ENCODE assay signal across 8 cellular contexts in the genomic region with DNA sequence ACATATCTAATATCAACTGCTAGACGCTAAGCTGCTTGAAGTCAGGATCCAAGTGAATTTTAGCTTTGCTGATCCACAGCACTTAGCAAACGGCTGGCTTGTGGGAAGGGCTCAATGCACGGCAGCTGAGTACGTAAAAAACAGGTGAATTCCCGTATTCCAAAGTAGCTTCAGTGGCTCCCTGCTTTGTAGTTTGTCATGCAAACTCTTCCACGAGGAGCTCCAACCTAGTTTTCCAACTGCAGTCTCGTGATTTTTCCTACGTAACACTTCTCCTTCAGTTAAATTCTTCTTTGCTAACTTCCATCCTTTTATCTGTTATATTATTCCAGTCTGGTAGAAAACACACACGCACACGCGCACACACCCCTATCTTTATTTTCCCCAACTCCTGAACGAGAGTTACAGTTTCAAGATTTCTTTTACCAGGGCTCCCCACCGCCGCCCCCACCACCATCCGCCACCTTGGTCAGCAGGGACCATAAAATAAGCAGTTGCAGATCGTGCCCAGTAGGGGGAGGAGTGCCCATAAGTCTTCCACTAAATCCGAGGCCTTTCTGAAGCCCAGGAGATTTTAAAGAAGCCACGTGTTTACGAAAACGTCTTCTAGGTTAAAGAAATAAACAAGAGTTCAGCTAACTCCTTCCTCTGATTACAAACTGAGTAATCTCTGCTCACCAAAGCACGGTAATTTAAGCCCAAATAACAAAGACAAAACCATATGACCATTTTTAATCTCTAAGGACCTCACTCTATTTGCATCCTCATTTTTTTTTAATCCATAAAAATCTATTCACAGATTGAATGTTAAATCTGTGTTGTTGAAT. TPM values are rescaled to one million over a fixed set of nuclear protein-coding genes. Genes with fewer than 3 reads are reported as not detected.
DNase-seq lines count a peak whose midpoint lies in the region; ATAC-seq, FAIRE-seq and TF ChIP-seq lines count a peak whose summit lies in the region.

No MANE protein-coding gene starts in this region.

- no peaks in the 10 kb centered on the region for H4K20me1 ChIP-seq in HepG2 (ENCODE audit: insufficient read depth, low read length)

- no peaks in the 10 kb centered on the region for H3K9me3 ChIP-seq in HepG2 (ENCODE audit: low read length)

- H3K4me1 ChIP-seq in HepG2 (ENCODE audit: insufficient read depth, low read length), result peaks cover 15% of the 10 kb centered on the region

- ATAC-seq in HepG2, result peak; percentile 85

- DNase-seq in stimulated activated CD4-positive, alpha-beta T cell treated with anti-CD3 and anti-CD28 coated beads, Interleukin-15, amount 100 ng/mL, for 24 hours, result peak; percentile 15
- no peak for DNase-seq in stimulated activated CD4-positive, alpha-beta T cell treated with anti-CD3 and anti-CD28 coated beads, Interleukin-12 subunit alpha, Interleukin-12 subunit beta, amount 100 ng/mL, for 4 hours
- DNase-seq in H4 (ENCODE audit: low spot score), result peak; percentile 91
- peak; percentile 73 for DNase-seq in KBM-7
- peak; percentile 90 to 92 for DNase-seq in SHP77 (lab: John Stamatoyannopoulos, UW)
- peak; percentile 90 for DNase-seq in dermis blood vessel endothelial cell
- DNase-seq in HepG2 (ENCODE audit: low spot score), result peak; percentile 54
- peak; percentile 75 for DNase-seq in stromal cell of bone marrow (ENCODE audit: low read depth)

- peak; percentile 75 for TF ChIP-seq CTCF in HepG2 (CRISPR knock-in tag; IDR thresholded peaks at IDR 0.05)

- no peaks in the 10 kb centered on the region for H3K79me2 ChIP-seq in HepG2 (ENCODE audit: insufficient read depth, low read length)

- intact Hi-C loops in HepG2 (cut with micrococcal nuclease; ENCODE audit: unreplicated experiment), result loop anchor here (1.0 to 10.0 kb wide), 3 partner anchors 94 to 244 kb away; no protein-coding TSS in a partner anchor

- H3K4me2 ChIP-seq in HepG2 (ENCODE audit: low read depth, low read length), result peak overlapping the region; percentile 89

- H3K27me3 ChIP-seq in HepG2 (ENCODE audit: control insufficient read depth in 1 of 2, insufficient read depth in 2 of 2, low read length in 2 of 2), result no peaks in the 10 kb centered on the region; a peak in 1 of 5 replicates

- peak; percentile 47 for FAIRE-seq in HepG2 (lab: Jason Lieb, UNC)

- POLR2A ChIA-PET in HepG2 (lab: Yijun Ruan, JAX), result no interaction called here

- no peak overlapping the region for H3K27ac ChIP-seq in HepG2 (ENCODE audit: extremely low read length, insufficient read depth, low read length)

- TF ChIP-seq POLR2A in HepG2 (IDR thresholded peaks at IDR 0.05; ENCODE audit: insufficient read depth in 1 of 2, low read depth in 2 of 2, low read length in 2 of 2), result no peak

- peak overlapping the region; percentile 41 to 56 (median 55) for H3K4me3 ChIP-seq in HepG2 (replicated peaks in 1 of 3; ENCODE audit: insufficient read depth in 1 of 3, low read depth in 2 of 3, low read length in 3 of 3)

- 6% methylated on average over 21 of the region's 21 CpGs for WGBS in HepG2 (ENCODE audit: low lambda C conversion rate)

- no peak overlapping the region for H3K9ac ChIP-seq in HepG2 (ENCODE audit: insufficient read depth, low read depth, low read length)

- CTCF ChIA-PET in HepG2 (lab: Yijun Ruan, JAX; ENCODE audit: low intra/inter-chr PET ratio, low total read pairs), result interaction anchor here (0.9 to 2.1 kb wide), 3 partner anchors 120 to 256 kb away, joined by 5 to 16 read pairs (median 5); no protein-coding TSS in a partner anchor

- H3K36me3 ChIP-seq in HepG2 (replicated peaks in 1 of 2; ENCODE audit: control insufficient read depth in 1 of 2, insufficient read depth in 2 of 2, low read length in 2 of 2), result no peaks in the 10 kb centered on the region

- TF ChIP-seq RAD21 in HepG2 (CRISPR knock-in tag; IDR thresholded peaks at IDR 0.05), result peak; percentile 47; the same call in 1 of the 2 replicates

- in situ Hi-C loops in KBM-7 (cut with MboI; ENCODE audit: low pct_unique_long_range_greater_than_20kb, low sequenced_read_pairs), result no loop called here
- in situ Hi-C loops in HepG2 (cut with HindIII; ENCODE audit: extremely low pct_ligation_motif_present, low pct_unique_long_range_greater_than_20kb), result loop anchor here (5.0 to 10.0 kb wide), 2 partner anchors 124 to 164 kb away; no protein-coding TSS in a partner anchor

- H2AFZ ChIP-seq in HepG2 (ENCODE audit: low read length), result peak overlapping the region; percentile 93

- BruUV-seq in HepG2 (replicated peaks; lab: Mats Ljungman, UMichigan), result no TSS peak

- TF ChIP-seq EP300 in HepG2 (IDR thresholded peaks at IDR 0.05; ENCODE audit: low read depth in 2 of 2, low read length in 2 of 2) (no peak), HepG2 (CRISPR knock-in tag; IDR thresholded peaks at IDR 0.05; ENCODE audit: borderline replicate concordance) (no peak)

TF ChIP-seq in HepG2, 621 proteins besides CTCF, POLR2A, EP300 and RAD21 (continues in another document):
- no peak for TF ChIP-seq GZF1 (CRISPR knock-in tag; IDR thresholded peaks at IDR 0.05)
- TF ChIP-seq SRF (IDR thresholded peaks at IDR 0.05; ENCODE audit: low read depth, low read length), result no peak
- TF ChIP-seq KLF11 (CRISPR knock-in tag; IDR thresholded peaks at IDR 0.05), result no peak
- TF ChIP-seq, protein P1, sequence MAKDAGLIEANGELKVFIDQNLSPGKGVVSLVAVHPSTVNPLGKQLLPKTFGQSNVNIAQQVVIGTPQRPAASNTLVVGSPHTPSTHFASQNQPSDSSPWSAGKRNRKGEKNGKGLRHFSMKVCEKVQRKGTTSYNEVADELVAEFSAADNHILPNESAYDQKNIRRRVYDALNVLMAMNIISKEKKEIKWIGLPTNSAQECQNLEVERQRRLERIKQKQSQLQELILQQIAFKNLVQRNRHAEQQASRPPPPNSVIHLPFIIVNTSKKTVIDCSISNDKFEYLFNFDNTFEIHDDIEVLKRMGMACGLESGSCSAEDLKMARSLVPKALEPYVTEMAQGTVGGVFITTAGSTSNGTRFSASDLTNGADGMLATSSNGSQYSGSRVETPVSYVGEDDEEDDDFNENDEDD (CRISPR knock-in tag; IDR thresholded peaks at IDR 0.05; ENCODE audit: borderline replicate concordance), result no peak
- no peak for TF ChIP-seq JUND (CRISPR knock-in tag; IDR thresholded peaks at IDR 0.05)
- TF ChIP-seq BHLHE40 (IDR thresholded peaks at IDR 0.05; ENCODE audit: low read length), result peak; percentile 24; the same call in 1 of the 2 replicates
- TF ChIP-seq, protein P2, sequence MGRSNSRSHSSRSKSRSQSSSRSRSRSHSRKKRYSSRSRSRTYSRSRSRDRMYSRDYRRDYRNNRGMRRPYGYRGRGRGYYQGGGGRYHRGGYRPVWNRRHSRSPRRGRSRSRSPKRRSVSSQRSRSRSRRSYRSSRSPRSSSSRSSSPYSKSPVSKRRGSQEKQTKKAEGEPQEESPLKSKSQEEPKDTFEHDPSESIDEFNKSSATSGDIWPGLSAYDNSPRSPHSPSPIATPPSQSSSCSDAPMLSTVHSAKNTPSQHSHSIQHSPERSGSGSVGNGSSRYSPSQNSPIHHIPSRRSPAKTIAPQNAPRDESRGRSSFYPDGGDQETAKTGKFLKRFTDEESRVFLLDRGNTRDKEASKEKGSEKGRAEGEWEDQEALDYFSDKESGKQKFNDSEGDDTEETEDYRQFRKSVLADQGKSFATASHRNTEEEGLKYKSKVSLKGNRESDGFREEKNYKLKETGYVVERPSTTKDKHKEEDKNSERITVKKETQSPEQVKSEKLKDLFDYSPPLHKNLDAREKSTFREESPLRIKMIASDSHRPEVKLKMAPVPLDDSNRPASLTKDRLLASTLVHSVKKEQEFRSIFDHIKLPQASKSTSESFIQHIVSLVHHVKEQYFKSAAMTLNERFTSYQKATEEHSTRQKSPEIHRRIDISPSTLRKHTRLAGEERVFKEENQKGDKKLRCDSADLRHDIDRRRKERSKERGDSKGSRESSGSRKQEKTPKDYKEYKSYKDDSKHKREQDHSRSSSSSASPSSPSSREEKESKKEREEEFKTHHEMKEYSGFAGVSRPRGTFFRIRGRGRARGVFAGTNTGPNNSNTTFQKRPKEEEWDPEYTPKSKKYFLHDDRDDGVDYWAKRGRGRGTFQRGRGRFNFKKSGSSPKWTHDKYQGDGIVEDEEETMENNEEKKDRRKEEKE (IDR thresholded peaks at IDR 0.05), result no peak
- no peak for TF ChIP-seq ZNF564 (CRISPR knock-in tag; IDR thresholded peaks at IDR 0.05)
- TF ChIP-seq, protein P3, sequence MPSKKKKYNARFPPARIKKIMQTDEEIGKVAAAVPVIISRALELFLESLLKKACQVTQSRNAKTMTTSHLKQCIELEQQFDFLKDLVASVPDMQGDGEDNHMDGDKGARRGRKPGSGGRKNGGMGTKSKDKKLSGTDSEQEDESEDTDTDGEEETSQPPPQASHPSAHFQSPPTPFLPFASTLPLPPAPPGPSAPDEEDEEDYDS (CRISPR knock-in tag; IDR thresholded peaks at IDR 0.05), result 0 out of 2 replicates have a peak, but pooled peaks have one; percentile 17
- peak; percentile 81 for TF ChIP-seq STAG1 (CRISPR knock-in tag; IDR thresholded peaks at IDR 0.05)
- TF ChIP-seq ZBTB7A (CRISPR knock-in tag; IDR thresholded peaks at IDR 0.05), result 0 out of 2 replicates have a peak, but pooled peaks have one; percentile 24

RNA-seq across cellular contexts. Expression of a gene that starts 34.8 kb away (rescaled TPM):
- 38.2 and 50.9 TPM in 2 replicates for total RNA-seq in H4 (2014; rRNA removed; shearing (Covaris generic))
- total RNA-seq in dermis blood vessel endothelial cell (190 and 204 TPM in 2 replicates), HepG2 (2016; rRNA removed; fragmentation: Illumina TruSeq; extraction: Trizol) (40.1 and 45.2 TPM in 2 replicates)
- 21.2 and 24.0 TPM in 2 replicates for total RNA-seq in HepG2 (2016; cell fraction: cytosol; rRNA removed; fragmentation: Illumina TruSeq; extraction: Trizol; ENCODE audit: low read depth)
- 33.5 and 38.3 TPM in 2 replicates for total RNA-seq in HepG2 (2016; cell fraction: insoluble cytoplasmic fraction; rRNA removed; fragmentation: Illumina TruSeq; extraction: Trizol)
- 21.6 and 23.8 TPM in 2 replicates for total RNA-seq in HepG2 (2016; cell fraction: membrane; rRNA removed; fragmentation: Illumina TruSeq; extraction: Trizol)
- 110 and 124 TPM in 2 replicates for total RNA-seq in HepG2 (2016; cell fraction: nucleus; rRNA removed; fragmentation: Illumina TruSeq; extraction: Trizol)
- 45.9 and 54.9 TPM in 2 replicates for polyA plus RNA-seq in HepG2 (2011; rRNA removed)
- 21.6 and 26.5 TPM in 2 replicates for polyA plus RNA-seq in HepG2 (2011; cell fraction: cytosol; rRNA removed)
- polyA plus RNA-seq in HepG2 (2011; cell fraction: nucleus; rRNA removed), result 164 and 205 TPM in 2 replicates
- 38.4 and 43.8 TPM in 2 replicates for polyA plus RNA-seq in HepG2 (2012)
- polyA plus RNA-seq in HepG2 (2016; cell fraction: cytosol; fragmentation: Illumina TruSeq; extraction: Trizol; ENCODE audit: low read depth), result 0.63 and 1.0 TPM in 2 replicates
- 11.0 and 18.7 TPM in 2 replicates for polyA plus RNA-seq in HepG2 (2016; cell fraction: insoluble cytoplasmic fraction; fragmentation: Illumina TruSeq; extraction: Trizol; ENCODE audit: low read depth)
- polyA plus RNA-seq in HepG2 (2016; cell fraction: membrane; fragmentation: Illumina TruSeq; extraction: Trizol; ENCODE audit: low read depth), result 2.1 and 2.3 TPM in 2 replicates
- 112 and 131 TPM in 2 replicates for polyA plus RNA-seq in HepG2 (2016; cell fraction: nucleus; fragmentation: Illumina TruSeq; extraction: Trizol; ENCODE audit: insufficient read depth, low read depth)
- polyA minus RNA-seq in HepG2 (2011; rRNA and poly(A)+ RNA removed; ENCODE audit: low replicate concordance), result 240 and 302 TPM in 2 replicates
- polyA minus RNA-seq in HepG2 (2011; cell fraction: cytosol; rRNA and poly(A)+ RNA removed), result 39.7 and 40.6 TPM in 2 replicates
- 318 and 321 TPM in 2 replicates for polyA minus RNA-seq in HepG2 (2011; cell fraction: nucleus; rRNA and poly(A)+ RNA removed)
